1 cellular context compared by ENCODE assay signal in genomic region chr17:44397479-44398440, GRCh38.
TF ChIP-seq lines count a peak whose summit lies in the region.

No MANE protein-coding gene starts in this region.

TF ChIP-seq in HepG2, 621 proteins besides CTCF, POLR2A, EP300 and RAD21:
- TF ChIP-seq ZBTB25 (CRISPR knock-in tag; IDR thresholded peaks at IDR 0.05) (no peak), HIVEP1 (CRISPR knock-in tag; IDR thresholded peaks at IDR 0.05) (0 out of 2 replicates have a peak, but pooled peaks have one; percentile 34), PAXIP1 (CRISPR knock-in tag; conservative IDR thresholded peaks at IDR 0.05) (no peak), AGO2 (optimal IDR thresholded peaks at IDR 0.05; ENCODE audit: low read depth, low read length) (peak; percentile 58), ZNF687 (CRISPR knock-in tag; IDR thresholded peaks at IDR 0.05) (peak; percentile 15; the same call in 1 of the 2 replicates), RBM22 (optimal IDR thresholded peaks at IDR 0.05; ENCODE audit: low read length) (peak; percentile 73), POLR2AphosphoS5 (IDR thresholded peaks at IDR 0.05; ENCODE audit: low read depth, low read length) (peak; percentile 18)
